ENCODE assay signal across 4 cellular contexts in genomic region chr1:212719633-212720032, GRCh38.
TF ChIP-seq lines count a peak whose summit lies in the region.

No MANE protein-coding gene starts in this region.

TF ChIP-seq in SK-N-SH treated with all-trans-retinoic acid at 6 μM for 48 hours, 23 proteins besides CTCF, POLR2A, EP300 and RAD21:
- TF ChIP-seq ZNF8 (CRISPR knock-in tag; IDR thresholded peaks at IDR 0.05) (peak; percentile 69), POU6F1 (CRISPR knock-in tag; IDR thresholded peaks at IDR 0.05; ENCODE audit: borderline replicate concordance, low read depth) (no peak)

TF ChIP-seq in SK-N-SH, 30 proteins besides CTCF, POLR2A, EP300 and RAD21:
- no peak for TF ChIP-seq SMC3 (IDR thresholded peaks at IDR 0.05; ENCODE audit: low read depth, low read length)
- TF ChIP-seq PBX3 (IDR thresholded peaks at IDR 0.05), result no peak
- no peak for TF ChIP-seq ZBTB33 (IDR thresholded peaks at IDR 0.05; ENCODE audit: borderline replicate concordance, low read depth)
- no peak for TF ChIP-seq MXI1 (IDR thresholded peaks at IDR 0.05; ENCODE audit: low read depth, low read length)
- TF ChIP-seq RXRA (IDR thresholded peaks at IDR 0.05; ENCODE audit: borderline replicate concordance, low read depth), result no peak
- TF ChIP-seq JUND (IDR thresholded peaks at IDR 0.05), result no peak
- no peak for TF ChIP-seq GABPA (IDR thresholded peaks at IDR 0.05; ENCODE audit: low read depth)
- no peak for TF ChIP-seq POLR2AphosphoS5 (IDR thresholded peaks at IDR 0.05; ENCODE audit: low read depth, low read length)
- TF ChIP-seq RFX5 (IDR thresholded peaks at IDR 0.05; ENCODE audit: low read length), result no peak
- no peak for TF ChIP-seq FOSL2 (IDR thresholded peaks at IDR 0.05; ENCODE audit: borderline replicate concordance, low read depth)
- TF ChIP-seq YY1 (IDR thresholded peaks at IDR 0.05; ENCODE audit: low read depth), result no peak

TF ChIP-seq in HEK293, 187 proteins besides CTCF, POLR2A, EP300 and RAD21:
- no peak for TF ChIP-seq ZNF843 (tag by site-specific recombination; IDR thresholded peaks at IDR 0.05)
- no peak for TF ChIP-seq ZNF776 (tag by site-specific recombination; IDR thresholded peaks at IDR 0.05; ENCODE audit: borderline replicate concordance)
- no peak for TF ChIP-seq ZNF202 (tag by site-specific recombination; IDR thresholded peaks at IDR 0.05; ENCODE audit: borderline replicate concordance)
- TF ChIP-seq ZEB2 (tag by site-specific recombination; IDR thresholded peaks at IDR 0.05), result no peak
- no peak for TF ChIP-seq ZNF391 (tag by site-specific recombination; IDR thresholded peaks at IDR 0.05; ENCODE audit: borderline replicate concordance, low read depth)
- TF ChIP-seq EGR2 (tag by site-specific recombination; IDR thresholded peaks at IDR 0.05; ENCODE audit: low read depth), result no peak
- no peak for TF ChIP-seq ZNF157 (tag by site-specific recombination; IDR thresholded peaks at IDR 0.05)
- peak; percentile 93 for TF ChIP-seq ZNF146 (tag by site-specific recombination; IDR thresholded peaks at IDR 0.05)

TF ChIP-seq in K562, 482 proteins besides CTCF, POLR2A, EP300 and RAD21:
- TF ChIP-seq YBX1 (IDR thresholded peaks at IDR 0.05), result no peak
- peak; percentile 63 for TF ChIP-seq RBM25 (IDR thresholded peaks at IDR 0.05; ENCODE audit: low read depth, low read length, severe bottlenecking)
- TF ChIP-seq KDM1A (IDR thresholded peaks at IDR 0.05), result peak in 1 of 2 experiments; percentile 37; a peak in 1 of 4 replicates
- TF ChIP-seq ZNF146 (CRISPR knock-in tag; IDR thresholded peaks at IDR 0.05; ENCODE audit: unreplicated experiment), result peak; percentile 93
